21 cellular contexts compared by ENCODE assay signal in genomic region chr17:58640202-58640601, GRCh38. TPM values are rescaled to one million over a fixed set of nuclear protein-coding genes. Genes with fewer than 3 reads are reported as not detected.
DNase-seq lines count a peak whose midpoint lies in the region; ATAC-seq and TF ChIP-seq lines count a peak whose summit lies in the region.
"Had no signal": no experiment of that assay in that cellular context is flagged by ENCODE, and none has a peak within 500 bp of the region (broad histone marks: within the 10 kb centered on the region; RNA-seq: fewer than 3 reads in every experiment).

No MANE protein-coding gene starts in this region.

- no peak for TF ChIP-seq EP300 in suprapubic skin (IDR thresholded peaks at IDR 0.05)

- TF ChIP-seq POLR2A in suprapubic skin (IDR thresholded peaks at IDR 0.05) = no peak

- peak overlapping the region; percentile 49 for H3K27ac ChIP-seq in WERI-Rb-1
- H3K27ac ChIP-seq in suprapubic skin = no peak overlapping the region
- H3K27ac ChIP-seq: A549 had no signal

- ATAC-seq in left lobe of liver = peak; percentile 72
- ATAC-seq: A549, GM23338, HCT116 had no signal

- no peak for TF ChIP-seq CTCF in WERI-Rb-1 (IDR thresholded peaks at IDR 0.05; ENCODE audit: low read depth, low read length)
- no peak for TF ChIP-seq CTCF in epithelial cell of esophagus (IDR thresholded peaks at IDR 0.05; ENCODE audit: insufficient read depth, low read depth, low read length, missing control alignments)
- no peak for TF ChIP-seq CTCF in suprapubic skin (IDR thresholded peaks at IDR 0.05)

- H3K27me3 ChIP-seq in WERI-Rb-1 (ENCODE audit: insufficient read depth, low read depth, severe bottlenecking) (no peaks in the 10 kb centered on the region), suprapubic skin (no peaks in the 10 kb centered on the region)

- no peaks in the 10 kb centered on the region for H3K4me1 ChIP-seq in suprapubic skin

- H3K4me3 ChIP-seq in WERI-Rb-1 (ENCODE audit: low read depth, low read length) (no peak overlapping the region), epithelial cell of esophagus (ENCODE audit: low read length) (no peak overlapping the region), suprapubic skin (no peak overlapping the region)
- H3K4me3 ChIP-seq: A549, GM23338 had no signal

- peak; percentile 35 for DNase-seq in NCI-H82 (lab: John Stamatoyannopoulos, UW)
- DNase-seq in WERI-Rb-1 = no peak
- DNase-seq in epithelial cell of esophagus (ENCODE audit: low read depth) = peak; percentile 32
- DNase-seq in left lobe of liver (ENCODE audit: low spot score) = no peak
- DNase-seq in kidney tubule cell (ENCODE audit: low spot score) = no peak
- DNase-seq in cortex of kidney (lab: John Stamatoyannopoulos, UW) = no peak
- no peak for DNase-seq in suprapubic skin (ENCODE audit: low spot score in 2 of 2)
- DNase-seq: 8988T; C1 segment of cervical spinal cord; Calu3; CD4-positive, alpha-beta memory T cell; COR-L47; DMS79 treated with DMSO at 0.1 percent for 48 hours; GF-D8; H9 had no signal

- no peaks in the 10 kb centered on the region; the same call in 1 of the 2 replicates for H3K36me3 ChIP-seq in WERI-Rb-1
- no peaks in the 10 kb centered on the region for H3K36me3 ChIP-seq in suprapubic skin

- WGBS in suprapubic skin = 64% methylated on average over 4 of the region's 4 CpGs

- H3K9me3 ChIP-seq in WERI-Rb-1 (ENCODE audit: severe bottlenecking) (no peaks in the 10 kb centered on the region), suprapubic skin (no peaks in the 10 kb centered on the region)
- H3K9me3 ChIP-seq: A549 had no signal

RNA-seq across cellular contexts. Expression of gene TEX14, which starts 51.6 kb away (rescaled TPM):
- total RNA-seq in left lobe of liver (0.05 TPM), suprapubic skin (under 1 TPM in 3 of 4 donors, not detected in 1; 0.15 to 0.34 (median 0.32) TPM)
- total RNA-seq: Daoy, G401, H4 had no signal

RNA-seq across cellular contexts. Expression of gene RAD51C, which starts 52.2 kb away (rescaled TPM):
- total RNA-seq in left lobe of liver (5.1 TPM), suprapubic skin (10 to 100 TPM in 3 of 4 donors, 1 to 10 TPM in 1; 9.5 to 21.2 (median 11.8) TPM)

Comparison
In these comparisons a context has a peak if more than half of its experiments do, and no peak if none do; other contexts are left out.
1. DNase-seq: peak in NCI-H82 (single experiment) and epithelial cell of esophagus (single experiment); none in WERI-Rb-1 (single experiment), left lobe of liver (single experiment), kidney tubule cell (single experiment), cortex of kidney (single experiment) and suprapubic skin (0 of 2).